29 cellular contexts compared by ENCODE assay signal in the genomic region with DNA sequence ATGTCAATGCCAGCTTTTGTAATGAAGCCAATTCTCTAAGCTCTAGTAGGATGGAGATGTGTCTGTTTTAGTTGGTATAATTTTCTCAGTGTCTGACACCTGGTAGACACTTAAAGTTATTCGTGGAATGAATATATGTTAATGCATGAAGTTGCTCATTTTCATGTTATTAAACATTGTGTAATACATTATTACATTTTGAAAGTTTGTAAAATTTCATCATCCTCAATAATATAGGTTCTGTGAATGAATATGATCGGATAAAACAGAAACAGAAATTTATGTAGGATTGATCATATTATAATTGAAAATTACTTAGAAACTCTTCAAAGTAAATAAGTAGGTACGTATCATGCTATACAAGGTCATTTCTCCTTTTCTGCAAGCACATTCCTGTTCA.
"Had no signal": no experiment of that assay in that cellular context is flagged by ENCODE, and none has a peak within 500 bp of the region (broad histone marks: within the 10 kb centered on the region; RNA-seq: fewer than 3 reads in every experiment).

No MANE protein-coding gene starts in this region.

- H2AFZ ChIP-seq: hepatocyte had no signal

- H3K79me2 ChIP-seq: hepatocyte had no signal

- H3K4me2 ChIP-seq: hepatocyte had no signal

- H3K4me1 ChIP-seq: colonic mucosa, esophagus muscularis mucosa, esophagus squamous epithelium, foreskin keratinocyte, gastrocnemius medialis, gastroesophageal sphincter, heart left ventricle, heart right ventricle had no signal

- FAIRE-seq: colon, endometrium, endothelial cell of umbilical vein, frontal cortex had no signal

- H3K4me3 ChIP-seq: colonic mucosa, coronary artery, dorsolateral prefrontal cortex, esophagus muscularis mucosa, esophagus squamous epithelium, gastrocnemius medialis, gastroesophageal sphincter, heart left ventricle, heart right ventricle, hepatocyte had no signal

- H3K36me3 ChIP-seq: colonic mucosa, esophagus muscularis mucosa, esophagus squamous epithelium, gastrocnemius medialis, gastroesophageal sphincter, heart left ventricle, heart right ventricle had no signal

- H3K27me3 ChIP-seq: colonic mucosa, dorsolateral prefrontal cortex, esophagus muscularis mucosa, esophagus squamous epithelium, foreskin keratinocyte, gastrocnemius medialis, gastroesophageal sphincter, heart left ventricle, heart right ventricle, hepatocyte had no signal

- H3K27ac ChIP-seq: colonic mucosa, coronary artery, dorsolateral prefrontal cortex, epithelial cell of prostate, esophagus muscularis mucosa, esophagus squamous epithelium, foreskin keratinocyte, gastrocnemius medialis, gastroesophageal sphincter, heart left ventricle, heart right ventricle, hepatocyte had no signal

- ATAC-seq: effector memory CD8-positive, alpha-beta T cell; esophagus mucosa; foreskin keratinocyte; gastrocnemius medialis; gastroesophageal sphincter; heart left ventricle; heart right ventricle had no signal

- DNase-seq: colonic mucosa; cortex of kidney; dermis blood vessel endothelial cell; dorsolateral prefrontal cortex; effector CD4-positive, alpha-beta T cell; effector CD8-positive, alpha-beta T cell; effector memory CD4-positive, alpha-beta T cell; effector memory CD8-positive, alpha-beta T cell; endodermal cell; erythroblast; esophagus squamous epithelium; foreskin fibroblast; foreskin keratinocyte; foreskin melanocyte; gastrocnemius medialis; glutamatergic neuron; head of caudate nucleus; heart left ventricle; heart right ventricle had no signal

- H3K9me3 ChIP-seq: colonic mucosa, esophagus muscularis mucosa, esophagus squamous epithelium, gastrocnemius medialis, gastroesophageal sphincter, heart left ventricle, heart right ventricle had no signal
